In genomic region chr21:35987475-35987874, GRCh38 we compare ENCODE assay signal across 18 cellular contexts.
"Had no signal": no experiment of that assay in that cellular context is flagged by ENCODE, and none has a peak within 500 bp of the region (broad histone marks: within the 10 kb centered on the region; RNA-seq: fewer than 3 reads in every experiment).

No MANE protein-coding gene starts in this region.

- H3K27ac ChIP-seq: colonic mucosa, neural progenitor cell, pancreas, thyroid gland had no signal

- H3K27me3 ChIP-seq: colonic mucosa, neural progenitor cell, pancreas, thyroid gland had no signal

- H3K27ac Mint-ChIP-seq: activated CD8-positive, alpha-beta T cell treated with anti-CD3 and anti-CD28 coated beads for 36 hours; activated naive CD8-positive, alpha-beta T cell; brain; naive B cell; neural progenitor cell; stimulated activated effector memory CD8-positive, alpha-beta T cell treated with anti-CD3 and anti-CD28 coated beads, Interleukin-12 subunit alpha, Interleukin-12 subunit beta, amount 100 ng/mL, for 72 hours had no signal

- H3K36me3 Mint-ChIP-seq: brain; naive B cell; neural progenitor cell; stimulated activated effector memory CD8-positive, alpha-beta T cell treated with anti-CD3 and anti-CD28 coated beads, Interleukin-12 subunit alpha, Interleukin-12 subunit beta, amount 100 ng/mL, for 72 hours had no signal

- H3K9me3 Mint-ChIP-seq: activated CD8-positive, alpha-beta T cell treated with anti-CD3 and anti-CD28 coated beads for 36 hours; naive B cell; neural progenitor cell; stimulated activated effector memory CD8-positive, alpha-beta T cell treated with anti-CD3 and anti-CD28 coated beads, Interleukin-12 subunit alpha, Interleukin-12 subunit beta, amount 100 ng/mL, for 72 hours had no signal

- H3K4me3 Mint-ChIP-seq: activated CD8-positive, alpha-beta T cell treated with anti-CD3 and anti-CD28 coated beads for 36 hours; activated naive CD8-positive, alpha-beta T cell; brain; naive B cell; neural progenitor cell; stimulated activated effector memory CD8-positive, alpha-beta T cell treated with anti-CD3 and anti-CD28 coated beads, Interleukin-12 subunit alpha, Interleukin-12 subunit beta, amount 100 ng/mL, for 72 hours had no signal

- H3K9me3 ChIP-seq: colonic mucosa, pancreas, thyroid gland had no signal

- H3K9ac ChIP-seq: neural progenitor cell had no signal

- H3K36me3 ChIP-seq: colonic mucosa, neural progenitor cell, pancreas, thyroid gland had no signal

- H3K4me1 Mint-ChIP-seq: naive B cell; stimulated activated effector memory CD8-positive, alpha-beta T cell treated with anti-CD3 and anti-CD28 coated beads, Interleukin-12 subunit alpha, Interleukin-12 subunit beta, amount 100 ng/mL, for 72 hours had no signal

- H3K4me3 ChIP-seq: colonic mucosa, neural progenitor cell, pancreas, thyroid gland had no signal

- ATAC-seq: activated CD8-positive, alpha-beta T cell treated with anti-CD3 and anti-CD28 coated beads for 36 hours; esophagus mucosa; stimulated activated effector memory CD8-positive, alpha-beta T cell treated with anti-CD3 and anti-CD28 coated beads, Interleukin-12 subunit alpha, Interleukin-12 subunit beta, amount 100 ng/mL, for 72 hours had no signal

- DNase-seq: activated CD4-positive, alpha-beta T cell treated with anti-CD3 and anti-CD28 coated beads for 4 hours; activated CD8-positive, alpha-beta memory T cell treated with anti-CD3 and anti-CD28 coated beads, Interleukin-2, amount 50 U/mL, for 4 hours; activated CD8-positive, alpha-beta T cell treated with anti-CD3 and anti-CD28 coated beads for 36 hours; activated gamma-delta T cell; activated T-cell treated with anti-CD3 and anti-CD28 coated beads, Interleukin-2, amount 50 U/mL, for 48 hours; amniotic stem cell; central memory CD4-positive, alpha-beta T cell; colonic mucosa; hippocampal formation; naive B cell; T-helper 2 cell; thyroid gland had no signal

- H3K4me1 ChIP-seq: colonic mucosa, neural progenitor cell, thyroid gland had no signal
